24 cellular contexts compared by ENCODE assay signal in genomic region chr3:75220932-75221331, GRCh38.
"Had no signal": no experiment of that assay in that cellular context is flagged by ENCODE, and none has a peak within 500 bp of the region (broad histone marks: within the 10 kb centered on the region; RNA-seq: fewer than 3 reads in every experiment).

No MANE protein-coding gene starts in this region.

- H3K9me3 Mint-ChIP-seq: activated B cell treated with CpG ODN at 0.5 μM for 24 hours; activated CD8-positive, alpha-beta T cell treated with anti-CD3 and anti-CD28 coated beads for 36 hours; activated naive CD4-positive, alpha-beta T cell treated with anti-CD3 and anti-CD28 coated beads for 36 hours; activated naive CD8-positive, alpha-beta T cell treated with anti-CD3 and anti-CD28 coated beads for 36 hours; activated T-cell treated with anti-CD3 and anti-CD28 coated beads, Interleukin-2, amount 50 U/mL, for 4 hours; nephron had no signal

- H3K36me3 Mint-ChIP-seq: activated naive CD8-positive, alpha-beta T cell treated with anti-CD3 and anti-CD28 coated beads for 36 hours had no signal

- H3K4me1 Mint-ChIP-seq: activated B cell treated with CpG ODN at 0.5 μM for 24 hours; activated naive CD8-positive, alpha-beta T cell treated with anti-CD3 and anti-CD28 coated beads for 36 hours; nephron; T-helper 17 cell had no signal

- H3K9me3 ChIP-seq: adrenal gland, body of pancreas, psoas muscle, right atrium auricular region, spleen, suprapubic skin, tibial artery, upper lobe of right lung had no signal

- H3K27me3 ChIP-seq: adrenal gland, body of pancreas, right atrium auricular region, spleen, suprapubic skin, tibial artery, upper lobe of right lung had no signal

- H3K4me3 ChIP-seq: adrenal gland, body of pancreas, psoas muscle, right atrium auricular region, spleen, suprapubic skin, tibial artery, upper lobe of right lung had no signal

- H3K36me3 ChIP-seq: adrenal gland, right atrium auricular region, spleen, suprapubic skin, tibial artery, upper lobe of right lung had no signal

- ATAC-seq: activated CD8-positive, alpha-beta T cell treated with anti-CD3 and anti-CD28 coated beads for 36 hours; activated T-cell treated with anti-CD3 and anti-CD28 coated beads, Interleukin-2, amount 50 U/mL, for 4 hours; body of pancreas; left cardiac atrium; left ventricle myocardium superior; psoas muscle; T-helper 17 cell; upper lobe of right lung had no signal

- H3K4me1 ChIP-seq: adrenal gland, body of pancreas, parathyroid adenoma, psoas muscle, right atrium auricular region, spleen, suprapubic skin, tibial artery, upper lobe of right lung had no signal

- H3K79me2 ChIP-seq: parathyroid adenoma had no signal

- DNase-seq: activated B cell treated with CpG ODN at 0.5 μM for 24 hours; activated CD4-positive, alpha-beta T cell treated with anti-CD3 and anti-CD28 coated beads, Interleukin-2, amount 50 U/mL, for 1 hour; activated CD8-positive, alpha-beta T cell treated with anti-CD3 and anti-CD28 coated beads for 36 hours; activated naive CD4-positive, alpha-beta T cell treated with anti-CD3 and anti-CD28 coated beads for 36 hours; activated naive CD8-positive, alpha-beta T cell treated with anti-CD3 and anti-CD28 coated beads for 36 hours; activated T-cell treated with anti-CD3 and anti-CD28 coated beads, Interleukin-2, amount 50 U/mL, for 4 hours; adrenal gland; aorta; body of pancreas; dermis blood vessel endothelial cell; effector CD8-positive, alpha-beta T cell; left cardiac atrium; left ventricle myocardium superior; psoas muscle; spleen; stimulated activated naive CD4-positive, alpha-beta T cell; T-helper 17 cell; T1000; tibial artery; upper lobe of right lung had no signal

- H2AFZ ChIP-seq: parathyroid adenoma had no signal

- H3K9ac ChIP-seq: parathyroid adenoma had no signal

- H3K27me3 Mint-ChIP-seq: activated B cell treated with CpG ODN at 0.5 μM for 24 hours; activated CD8-positive, alpha-beta T cell treated with anti-CD3 and anti-CD28 coated beads for 36 hours had no signal

- H3K27ac Mint-ChIP-seq: activated B cell treated with CpG ODN at 0.5 μM for 24 hours; activated CD8-positive, alpha-beta T cell treated with anti-CD3 and anti-CD28 coated beads for 36 hours; activated naive CD4-positive, alpha-beta T cell treated with anti-CD3 and anti-CD28 coated beads for 36 hours; activated naive CD8-positive, alpha-beta T cell treated with anti-CD3 and anti-CD28 coated beads for 36 hours; nephron; T-helper 17 cell had no signal

- H3K27ac ChIP-seq: adrenal gland, body of pancreas, parathyroid adenoma, psoas muscle, right atrium auricular region, spleen, suprapubic skin, tibial artery, upper lobe of right lung had no signal

- H3K4me3 Mint-ChIP-seq: activated B cell treated with CpG ODN at 0.5 μM for 24 hours; activated CD8-positive, alpha-beta T cell treated with anti-CD3 and anti-CD28 coated beads for 36 hours; activated naive CD4-positive, alpha-beta T cell treated with anti-CD3 and anti-CD28 coated beads for 36 hours; activated naive CD8-positive, alpha-beta T cell treated with anti-CD3 and anti-CD28 coated beads for 36 hours; activated T-cell treated with anti-CD3 and anti-CD28 coated beads, Interleukin-2, amount 50 U/mL, for 4 hours; nephron; T-helper 17 cell had no signal
